ENCODE assay signal across 8 cellular contexts in genomic region chr16:1048442-1049112, GRCh38. TPM values are rescaled to one million over a fixed set of nuclear protein-coding genes. Genes with fewer than 3 reads are reported as not detected.
DNase-seq lines count a peak whose midpoint lies in the region; ATAC-seq and TF ChIP-seq lines count a peak whose summit lies in the region.

No MANE protein-coding gene starts in this region.

- H3K27ac Mint-ChIP-seq in type B pancreatic cell = no peak overlapping the region

- no peak overlapping the region for H3K4me3 Mint-ChIP-seq in type B pancreatic cell

- no peaks in the 10 kb centered on the region for H3K9me3 Mint-ChIP-seq in type B pancreatic cell

- TF ChIP-seq CTCF in type B pancreatic cell (conservative IDR thresholded peaks at IDR 0.05) = no peak

- H3K36me3 Mint-ChIP-seq in type B pancreatic cell = no peaks in the 10 kb centered on the region

- H3K4me1 Mint-ChIP-seq in type B pancreatic cell (ENCODE audit: unreplicated experiment) = no peaks in the 10 kb centered on the region

- peak; percentile 3 for DNase-seq in CD1c-positive myeloid dendritic cell (ENCODE audit: extremely low spot score)
- peak; percentile 44 for DNase-seq in HT-29 (ENCODE audit: low spot score)
- DNase-seq in astrocyte of the hippocampus (ENCODE audit: low read depth, low spot score) = peak; percentile 48
- DNase-seq in medulla oblongata (ENCODE audit: extremely low spot score) = peak; percentile 82
- DNase-seq in type B pancreatic cell (ENCODE audit: extremely low spot score, unreplicated experiment) = no peak
- DNase-seq in NCI-H510A treated with DMSO at 0.1 percent for 48 hours (lab: John Stamatoyannopoulos, UW) = no peak

- H3K27me3 Mint-ChIP-seq in type B pancreatic cell = no peaks in the 10 kb centered on the region

- ATAC-seq in HG03439 (IDR thresholded peaks at IDR 0.05; ENCODE audit: unreplicated experiment) = no peak
- ATAC-seq in HG03039 (IDR thresholded peaks at IDR 0.05; ENCODE audit: unreplicated experiment) = no peak

RNA-seq across cellular contexts. Expression of gene SSTR5, which starts 24.0 kb away (rescaled TPM):
- 1.6 and 5.1 TPM in 2 replicates for total RNA-seq in HT-29 (2014; rRNA removed; shearing (Covaris generic))
- 0.43 and 1.8 TPM in 2 replicates for total RNA-seq in type B pancreatic cell (ENCODE audit: low replicate concordance)

RNA-seq across cellular contexts. Expression of gene C1QTNF8, which starts 47.5 kb away (rescaled TPM):
- total RNA-seq in HT-29 (2014; rRNA removed; shearing (Covaris generic)) = 0.10 TPM in 1 of 2 replicates, not detected in the other
- total RNA-seq in type B pancreatic cell (ENCODE audit: low replicate concordance) = not detected in 2 replicates

Comparison
In these comparisons a context has a peak if more than half of its experiments do, and no peak if none do; other contexts are left out.
1. DNase-seq: peak in CD1c-positive myeloid dendritic cell (single experiment), HT-29 (single experiment), astrocyte of the hippocampus (single experiment) and medulla oblongata (single experiment); none in type B pancreatic cell (single experiment) and NCI-H510A treated with DMSO at 0.1 percent for 48 hours (single experiment).